Comparison of ENCODE assay signal across 8 cellular contexts in genomic region chr18:76524900-76525698, GRCh38. TPM values are rescaled to one million over a fixed set of nuclear protein-coding genes. Genes with fewer than 3 reads are reported as not detected.
DNase-seq lines count a peak whose midpoint lies in the region; ATAC-seq and TF ChIP-seq lines count a peak whose summit lies in the region.

No MANE protein-coding gene starts in this region.

- DNase-seq in HCT116 (ENCODE audit: low read depth, low spot score) (no peak), NCI-H345 treated with DMSO at 0.1 percent for 48 hours (lab: John Stamatoyannopoulos, UW; ENCODE audit: unreplicated experiment) (peak; percentile 81), coronary artery (ENCODE audit: low spot score) (no peak), lung (ENCODE audit: low spot score) (no peak), upper lobe of right lung (no peak), 8988T (no peak), GM20000 (ENCODE audit: low spot score) (no peak)

- H3K9me2 ChIP-seq in HCT116 (ENCODE audit: insufficient read depth), result no peaks in the 10 kb centered on the region

- POLR2A ChIA-PET in HCT116 (lab: Charles Lee), result no interaction called here

- H3K4me2 ChIP-seq in HCT116 (ENCODE audit: low read length), result peak overlapping the region; percentile 75

- CTCF ChIA-PET in HCT116 (lab: Charles Lee), result no interaction called here

- RAD21 ChIA-PET in HCT116 (lab: Charles Lee; ENCODE audit: low non-redundant PET in 1 of 2, low total read pairs in 2 of 2, uncharacterized antibody in 2 of 2, unreplicated experiment in 2 of 2), result no interaction called here

- peak overlapping the region; percentile 35 to 55 for H3K4me3 ChIP-seq in HCT116 (replicated peaks in 1 of 2; ENCODE audit: low read depth in 1 of 2, low read length in 2 of 2)
- H3K4me3 ChIP-seq in coronary artery, result peak overlapping the region; percentile 59
- H3K4me3 ChIP-seq in lung, result no peak overlapping the region
- peak overlapping the region; percentile 14 for H3K4me3 ChIP-seq in upper lobe of right lung

- BruUV-seq in HCT116 (replicated peaks; lab: Mats Ljungman, UMichigan), result no TSS peak

- H2AFZ ChIP-seq in HCT116 (ENCODE audit: low read depth, low read length, poor library complexity, severe bottlenecking), result peak overlapping the region; percentile 58

- H3K79me2 ChIP-seq in HCT116 (ENCODE audit: insufficient read depth, low read length), result no peaks in the 10 kb centered on the region

- 32 to 46% methylated on average over 20 of the region's 20 CpGs for WGBS in lung, 2 donors

- intact Hi-C loops in HCT116 (cut with micrococcal nuclease), result no loop called here
- intact Hi-C loops in upper lobe of right lung (cut with DNase I), result no loop called here

- no peaks in the 10 kb centered on the region for H3K36me3 ChIP-seq in HCT116 (ENCODE audit: control insufficient read depth in 1 of 2, insufficient read depth in 2 of 2, low read length in 2 of 2)
- no peaks in the 10 kb centered on the region for H3K36me3 ChIP-seq in lung (ENCODE audit: control insufficient read depth in 2 of 2, insufficient read depth in 2 of 2, low read length in 2 of 2)
- no peaks in the 10 kb centered on the region for H3K36me3 ChIP-seq in upper lobe of right lung

- peak overlapping the region; percentile 28 for H3K9ac ChIP-seq in HCT116 (ENCODE audit: low read length)

- TF ChIP-seq CTCF in HCT116 (IDR thresholded peaks at IDR 0.05 in 2 of 3, conservative IDR thresholded peaks at IDR 0.05 in 1 of 3; ENCODE audit: borderline replicate concordance in 1 of 3, insufficient read depth in 1 of 3, low read depth in 2 of 3, low read length in 2 of 3), result no peak
- TF ChIP-seq CTCF in coronary artery (IDR thresholded peaks at IDR 0.05), result no peak
- no peak for TF ChIP-seq CTCF in lung (IDR thresholded peaks at IDR 0.05; ENCODE audit: control extremely low read depth, extremely low read depth)
- no peak for TF ChIP-seq CTCF in upper lobe of right lung (IDR thresholded peaks at IDR 0.05)
- no peak for TF ChIP-seq CTCF in GM20000 (IDR thresholded peaks at IDR 0.05; ENCODE audit: extremely low read depth, missing control alignments)

- H3K27me3 ChIP-seq in HCT116 (ENCODE audit: insufficient read depth, low read length) (peaks cover 36% of the 10 kb centered on the region), lung (ENCODE audit: control insufficient read depth, insufficient read depth) (no peaks in the 10 kb centered on the region), upper lobe of right lung (peaks cover 45% of the 10 kb centered on the region)

- ATAC-seq in HCT116, result peak; percentile 80
- ATAC-seq in lung (ENCODE audit: insufficient read depth, low FRiP score), result peak; percentile 17
- no peak for ATAC-seq in upper lobe of right lung
- ATAC-seq in GM18520 (IDR thresholded peaks at IDR 0.05; ENCODE audit: unreplicated experiment), result no peak

- H3K4me1 ChIP-seq in HCT116 (ENCODE audit: control insufficient read depth in 1 of 2, insufficient read depth in 2 of 2, low read length in 2 of 2) (0 out of 4 replicates have a peak, but pooled peaks cover 0 to 4% of the 10 kb centered on the region in 2 experiments), lung (ENCODE audit: control insufficient read depth in 2 of 2, insufficient read depth in 2 of 2, low read length in 2 of 2) (peaks cover 0 to 3% of the 10 kb centered on the region in 2 donors), upper lobe of right lung (no peaks in the 10 kb centered on the region)

- H3K27ac ChIP-seq in HCT116 (ENCODE audit: low read depth, low read length) (no peak overlapping the region), coronary artery (peak overlapping the region in 1 of 2 donors; percentile 2), lung (ENCODE audit: low read depth in 1 of 2, low read length in 1 of 2) (no peak overlapping the region), upper lobe of right lung (peak overlapping the region; percentile 21)

- H4K20me1 ChIP-seq in HCT116 (ENCODE audit: insufficient read depth), result no peaks in the 10 kb centered on the region

- H3K9me3 ChIP-seq in HCT116 (ENCODE audit: control insufficient read depth in 1 of 2, insufficient read depth in 1 of 2, low read depth in 1 of 2, low read length in 2 of 2), result no peaks in the 10 kb centered on the region
- no peaks in the 10 kb centered on the region for H3K9me3 ChIP-seq in lung (ENCODE audit: control insufficient read depth in 2 of 2, insufficient read depth in 1 of 2, low read length in 1 of 2)
- H3K9me3 ChIP-seq in upper lobe of right lung, result no peaks in the 10 kb centered on the region

- TF ChIP-seq POLR2A in HCT116 (IDR thresholded peaks at IDR 0.05; ENCODE audit: borderline replicate concordance, extremely low read depth, insufficient read depth, insufficient read length), result no peak

- no peak for TF ChIP-seq RAD21 in HCT116 (IDR thresholded peaks at IDR 0.05; ENCODE audit: low read depth)

TF ChIP-seq in HCT116, 20 proteins besides CTCF, POLR2A, EP300 and RAD21:
- TF ChIP-seq YY1 (IDR thresholded peaks at IDR 0.05; ENCODE audit: extremely low read depth, insufficient replicate concordance, low read depth, low read length), result no peak
- TF ChIP-seq, protein P1, sequence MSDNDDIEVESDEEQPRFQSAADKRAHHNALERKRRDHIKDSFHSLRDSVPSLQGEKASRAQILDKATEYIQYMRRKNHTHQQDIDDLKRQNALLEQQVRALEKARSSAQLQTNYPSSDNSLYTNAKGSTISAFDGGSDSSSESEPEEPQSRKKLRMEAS (IDR thresholded peaks at IDR 0.05), result 0 out of 2 replicates have a peak, but pooled peaks have one; percentile 15

RNA-seq across cellular contexts. Expression of gene ZNF516, which starts 30.1 kb away (rescaled TPM):
- total RNA-seq in HCT116 (2021; ENCODE audit: unreplicated experiment), result 32.0 TPM
- 11.1 and 14.5 TPM in 2 replicates for polyA plus RNA-seq in HCT116 (2012)
- 10 to 100 TPM; 44.3 to 45.4 TPM for total RNA-seq in lung
- 1 to 10 TPM; 7.7 to 8.4 TPM for polyA plus RNA-seq in lung
- total RNA-seq in upper lobe of right lung, result 28.0 TPM

Comparison
In these comparisons a context has a peak if more than half of its experiments do, and no peak if none do; other contexts are left out.
1. ATAC-seq: peak in HCT116 (single experiment) and lung (single experiment); none in upper lobe of right lung (single experiment) and GM18520 (single experiment).